In genomic region chr12:54272214-54272613, GRCh38 we compare ENCODE assay signal across 22 cellular contexts. TPM values are rescaled to one million over a fixed set of nuclear protein-coding genes. Genes with fewer than 3 reads are reported as not detected.
A peak's percentile ranks its signal among the peaks of the same experiment; 100 is the strongest.
DNase-seq lines count a peak whose midpoint lies in the region; ATAC-seq and TF ChIP-seq lines count a peak whose summit lies in the region.
"Had no signal": no experiment of that assay in that cellular context is flagged by ENCODE, and none has a peak within 500 bp of the region (broad histone marks: within the 10 kb centered on the region; RNA-seq: fewer than 3 reads in every experiment).

No MANE protein-coding gene starts in this region.

- no peaks in the 10 kb centered on the region for H3K9me3 Mint-ChIP-seq in activated CD4-positive, alpha-beta T cell treated with anti-CD3 and anti-CD28 coated beads, Interleukin-2, amount 10 ng/mL, durations not matched to agents 24 days and 14 days
- H3K9me3 Mint-ChIP-seq in activated CD4-positive, alpha-beta memory T cell treated with anti-CD3 and anti-CD28 coated beads for 36 hours: no peaks in the 10 kb centered on the region
- H3K9me3 Mint-ChIP-seq in nephron: no peaks in the 10 kb centered on the region
- H3K9me3 Mint-ChIP-seq: T-helper 2 cell treated with Interferon-gamma antibody and Interleukin-4, amounts not matched to agents 5 μg/mL and 100 μg/mL, for 36 hours had no signal

- H3K27me3 Mint-ChIP-seq in activated CD4-positive, alpha-beta T cell treated with anti-CD3 and anti-CD28 coated beads, Interleukin-2, amount 10 ng/mL, durations not matched to agents 24 days and 14 days: no peaks in the 10 kb centered on the region
- no peaks in the 10 kb centered on the region for H3K27me3 Mint-ChIP-seq in activated CD4-positive, alpha-beta memory T cell treated with anti-CD3 and anti-CD28 coated beads for 36 hours
- no peaks in the 10 kb centered on the region for H3K27me3 Mint-ChIP-seq in nephron (ENCODE audit: low read depth)

- no peak overlapping the region for H3K4me3 ChIP-seq in GM12865 (ENCODE audit: low read depth, low read length)
- H3K4me3 ChIP-seq: spleen, stomach, transverse colon had no signal

- peaks cover 40% of the 10 kb centered on the region for H3K36me3 Mint-ChIP-seq in activated CD4-positive, alpha-beta T cell treated with anti-CD3 and anti-CD28 coated beads, Interleukin-2, amount 10 ng/mL, durations not matched to agents 24 days and 14 days (ENCODE audit: low read depth)
- H3K36me3 Mint-ChIP-seq in activated CD4-positive, alpha-beta memory T cell treated with anti-CD3 and anti-CD28 coated beads for 36 hours: peaks cover 40% of the 10 kb centered on the region
- H3K36me3 Mint-ChIP-seq in nephron (ENCODE audit: low read depth): peaks cover 45% of the 10 kb centered on the region

- CTCF ChIA-PET in activated CD4-positive, alpha-beta memory T cell treated with anti-CD3 and anti-CD28 coated beads for 36 hours (lab: Charles Lee): interaction anchor here (0.7 to 4.0 kb wide), 11 partner anchors 18 to 515 kb away, joined by 3 to 17 read pairs (median 3); partner anchors contain the start of gene COPZ1

- ATAC-seq in HG02588 (IDR thresholded peaks at IDR 0.05; ENCODE audit: unreplicated experiment): no peak

- TF ChIP-seq CTCF in GM12865 (IDR thresholded peaks at IDR 0.05; ENCODE audit: insufficient read depth, low read depth, low read length, missing control alignments) (no peak), nephron (IDR thresholded peaks at IDR 0.05; ENCODE audit: unreplicated experiment in 3 of 3) (no peak)

- no peak for DNase-seq in activated CD4-positive, alpha-beta T cell treated with anti-CD3 and anti-CD28 coated beads, Interleukin-2, amount 10 ng/mL, durations not matched to agents 24 days and 14 days
- DNase-seq in activated CD4-positive, alpha-beta T cell treated with anti-CD3 and anti-CD28 coated beads for 4 hours: no peak
- DNase-seq in GM12865 (ENCODE audit: low read depth) (peak; percentile 69), GF-D8 (lab: John Stamatoyannopoulos, UW) (no peak), T-helper 9 cell (no peak)
- no peak for DNase-seq in activated CD4-positive, alpha-beta memory T cell treated with anti-CD3 and anti-CD28 coated beads for 36 hours
- DNase-seq: activated gamma-delta T cell treated with Interleukin-2 at 50 U/mL for 16 hours; BE2C; cerebellar nuclear complex; H7; head of caudate nucleus; IMR-90; mammary epithelial cell; NCI-H1417 treated with DMSO at 0.1 percent for 48 hours; NCI-H524 treated with DMSO at 0.1 percent for 48 hours; spleen; stimulated activated CD4-positive, alpha-beta T cell treated with anti-CD3 and anti-CD28 coated beads, Interleukin-4, amount 100 ng/mL, for 4 hours; stomach; transverse colon had no signal

- peaks cover 40% of the 10 kb centered on the region for H3K4me1 Mint-ChIP-seq in activated CD4-positive, alpha-beta T cell treated with anti-CD3 and anti-CD28 coated beads, Interleukin-2, amount 10 ng/mL, durations not matched to agents 24 days and 14 days
- peaks cover 74% of the 10 kb centered on the region for H3K4me1 Mint-ChIP-seq in activated CD4-positive, alpha-beta memory T cell treated with anti-CD3 and anti-CD28 coated beads for 36 hours (ENCODE audit: low read depth)
- peaks cover 42% of the 10 kb centered on the region for H3K4me1 Mint-ChIP-seq in nephron

- intact Hi-C loops in activated CD4-positive, alpha-beta T cell treated with anti-CD3 and anti-CD28 coated beads, Interleukin-2, amount 10 ng/mL, durations not matched to agents 24 days and 14 days (cut with micrococcal nuclease): no loop called here
- intact Hi-C loops in activated CD4-positive, alpha-beta memory T cell treated with anti-CD3 and anti-CD28 coated beads for 36 hours (cut with micrococcal nuclease): loop anchor here (1.0 to 10.0 kb wide), 4 partner anchors 8 to 713 kb away; partner anchors contain the start of genes CALCOCO1 and TESPA1

- peak overlapping the region; percentile 67 for H3K27ac Mint-ChIP-seq in activated CD4-positive, alpha-beta T cell treated with anti-CD3 and anti-CD28 coated beads, Interleukin-2, amount 10 ng/mL, durations not matched to agents 24 days and 14 days
- H3K27ac Mint-ChIP-seq in activated CD4-positive, alpha-beta memory T cell treated with anti-CD3 and anti-CD28 coated beads for 36 hours: peak overlapping the region; percentile 85
- H3K27ac Mint-ChIP-seq in nephron: peak overlapping the region; percentile 32 to 71 (median 67)
- H3K27ac Mint-ChIP-seq: T-helper 2 cell treated with Interferon-gamma antibody and Interleukin-4, amounts not matched to agents 5 μg/mL and 100 μg/mL, for 36 hours had no signal

- H3K4me3 Mint-ChIP-seq in activated CD4-positive, alpha-beta T cell treated with anti-CD3 and anti-CD28 coated beads, Interleukin-2, amount 10 ng/mL, durations not matched to agents 24 days and 14 days: no peak overlapping the region
- H3K4me3 Mint-ChIP-seq in activated CD4-positive, alpha-beta memory T cell treated with anti-CD3 and anti-CD28 coated beads for 36 hours: peak overlapping the region; percentile 33
- H3K4me3 Mint-ChIP-seq in nephron: no peak overlapping the region
- H3K4me3 Mint-ChIP-seq: T-helper 2 cell treated with Interferon-gamma antibody and Interleukin-4, amounts not matched to agents 5 μg/mL and 100 μg/mL, for 36 hours had no signal

- POLR2A ChIA-PET in activated CD4-positive, alpha-beta memory T cell treated with anti-CD3 and anti-CD28 coated beads for 36 hours (lab: Charles Lee): interaction anchor here (0.9 to 3.6 kb wide), 5 partner anchors 9 to 99 kb away, joined by 3 to 15 read pairs (median 5); partner anchors contain the start of gene HNRNPA1

RNA-seq across cellular contexts. Expression of gene CBX5, which starts 7.7 kb away (rescaled TPM):
- 108 and 113 TPM in 2 replicates for total RNA-seq in activated CD4-positive, alpha-beta T cell treated with anti-CD3 and anti-CD28 coated beads, Interleukin-2, amount 10 ng/mL, durations not matched to agents 24 days and 14 days
- 100 to 1,000 TPM; 132 to 138 TPM for total RNA-seq in activated CD4-positive, alpha-beta memory T cell treated with anti-CD3 and anti-CD28 coated beads for 36 hours

RNA-seq across cellular contexts. Expression of gene HNRNPA1, which starts 8.3 kb away (rescaled TPM):
- total RNA-seq in activated CD4-positive, alpha-beta T cell treated with anti-CD3 and anti-CD28 coated beads, Interleukin-2, amount 10 ng/mL, durations not matched to agents 24 days and 14 days: 1,861 and 1,892 TPM in 2 replicates
- 1,000 to 10,000 TPM; 2,070 to 2,080 TPM for total RNA-seq in activated CD4-positive, alpha-beta memory T cell treated with anti-CD3 and anti-CD28 coated beads for 36 hours

RNA-seq across cellular contexts. Expression of gene NFE2, which starts 28.6 kb away (rescaled TPM):
- not detected in 2 replicates for total RNA-seq in activated CD4-positive, alpha-beta T cell treated with anti-CD3 and anti-CD28 coated beads, Interleukin-2, amount 10 ng/mL, durations not matched to agents 24 days and 14 days
- total RNA-seq in activated CD4-positive, alpha-beta memory T cell treated with anti-CD3 and anti-CD28 coated beads for 36 hours: not detected
- total RNA-seq: transverse colon had no signal

RNA-seq across cellular contexts. Expression of gene COPZ1, which starts 52.7 kb away (rescaled TPM):
- 116 and 121 TPM in 2 replicates for total RNA-seq in activated CD4-positive, alpha-beta T cell treated with anti-CD3 and anti-CD28 coated beads, Interleukin-2, amount 10 ng/mL, durations not matched to agents 24 days and 14 days
- total RNA-seq in activated CD4-positive, alpha-beta memory T cell treated with anti-CD3 and anti-CD28 coated beads for 36 hours: 100 to 1,000 TPM in 1 of 2 experiments, 10 to 100 TPM in 1; 99.0 to 110 TPM
